18 cellular contexts compared by ENCODE assay signal in the genomic region with DNA sequence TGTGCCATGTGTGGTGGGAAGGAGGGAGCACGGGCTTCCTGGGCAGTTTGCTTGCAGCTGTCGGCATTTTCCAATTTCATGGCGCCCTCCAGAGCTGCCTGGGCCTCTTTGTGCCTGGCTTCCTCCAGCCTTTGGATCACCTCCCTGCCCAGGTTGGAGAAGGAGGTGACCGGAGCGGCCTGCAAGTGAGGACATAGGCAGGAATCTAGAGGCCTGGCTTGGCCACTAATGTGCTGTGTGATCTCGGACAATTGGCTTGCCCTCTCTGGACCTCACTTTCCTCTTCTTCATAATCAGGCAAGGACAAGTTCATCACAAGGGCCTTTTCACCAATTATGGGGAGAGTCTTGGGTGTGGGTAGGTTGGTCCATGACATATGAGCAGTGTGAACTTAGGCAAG.
DNase-seq lines count a peak whose midpoint lies in the region; ATAC-seq, FAIRE-seq and TF ChIP-seq lines count a peak whose summit lies in the region.
"Had no signal": no experiment of that assay in that cellular context is flagged by ENCODE, and none has a peak within 500 bp of the region (broad histone marks: within the 10 kb centered on the region; RNA-seq: fewer than 3 reads in every experiment).

No MANE protein-coding gene starts in this region.

- no peak for ATAC-seq in HepG2
- no peak for ATAC-seq in right lobe of liver
- ATAC-seq in K562, result no peak
- ATAC-seq in GM18861 (IDR thresholded peaks at IDR 0.05; ENCODE audit: unreplicated experiment), result no peak
- ATAC-seq: CD8-positive, alpha-beta T cell; GM12878 had no signal

- peaks cover 0 to 2% of the 10 kb centered on the region in 2 experiments; a peak in 1 of 5 replicates for H3K27me3 ChIP-seq in HepG2 (ENCODE audit: control insufficient read depth in 1 of 2, insufficient read depth in 2 of 2, low read length in 2 of 2)
- H3K27me3 ChIP-seq in right lobe of liver, result no peaks in the 10 kb centered on the region
- peaks cover 4 to 30% of the 10 kb centered on the region in 2 experiments; a peak in 4 of 5 replicates for H3K27me3 ChIP-seq in K562 (ENCODE audit: control insufficient read depth in 2 of 2, insufficient read depth in 2 of 2, low read length in 2 of 2)
- H3K27me3 ChIP-seq: BLaER1 treated with 17β-estradiol and CSF1 and Interleukin-3, amounts not matched to agents 10 nM and 100 nM had no signal

- no peaks in the 10 kb centered on the region for H3K79me2 ChIP-seq in HepG2 (ENCODE audit: insufficient read depth, low read length)
- H3K79me2 ChIP-seq in K562 (ENCODE audit: control insufficient read depth, insufficient read depth, low read length), result no peaks in the 10 kb centered on the region

- TF ChIP-seq POLR2A in HepG2 (IDR thresholded peaks at IDR 0.05; ENCODE audit: insufficient read depth in 1 of 2, low read depth in 2 of 2, low read length in 2 of 2) (no peak), right lobe of liver (IDR thresholded peaks at IDR 0.05) (no peak), K562 (conservative IDR thresholded peaks at IDR 0.05) (no peak)

- CTCF ChIA-PET in HepG2 (lab: Yijun Ruan, JAX; ENCODE audit: low intra/inter-chr PET ratio, low total read pairs) (no interaction called here), K562 (lab: Yijun Ruan, JAX; ENCODE audit: low intra/inter-chr PET ratio) (no interaction called here)

- TF ChIP-seq RAD21 in HepG2 (CRISPR knock-in tag; IDR thresholded peaks at IDR 0.05) (no peak), K562 (CRISPR knock-in tag; conservative IDR thresholded peaks at IDR 0.05 in 1 of 2, IDR thresholded peaks at IDR 0.05 in 1 of 2) (no peak)

- no peak overlapping the region for H3K9ac ChIP-seq in HepG2 (ENCODE audit: insufficient read depth, low read depth, low read length)
- no peak overlapping the region for H3K9ac ChIP-seq in K562 (ENCODE audit: insufficient read depth in 1 of 2, low read depth in 2 of 2, low read length in 2 of 2)
- H3K9ac ChIP-seq: BLaER1 treated with 17β-estradiol and CSF1 and Interleukin-3, amounts not matched to agents 10 nM and 100 nM; GM23248 had no signal

- no peaks in the 10 kb centered on the region for H3K9me1 ChIP-seq in K562 (ENCODE audit: control insufficient read depth, insufficient read depth, low read length)

- H2AFZ ChIP-seq in HepG2 (ENCODE audit: low read length) (no peak overlapping the region), K562 (ENCODE audit: low read depth, low read length) (no peak overlapping the region)
- H2AFZ ChIP-seq: GM23248 had no signal

- H3K4me1 ChIP-seq in HepG2 (ENCODE audit: insufficient read depth, low read length), result no peaks in the 10 kb centered on the region
- no peaks in the 10 kb centered on the region for H3K4me1 ChIP-seq in right lobe of liver
- H3K4me1 ChIP-seq in K562 (replicated peaks in 1 of 2; ENCODE audit: control insufficient read depth in 2 of 2, insufficient read depth in 2 of 2, low read length in 2 of 2), result no peaks in the 10 kb centered on the region
- H3K4me1 ChIP-seq: BLaER1 treated with 17β-estradiol and CSF1 and Interleukin-3, amounts not matched to agents 10 nM and 100 nM; HAP-1 had no signal

- in situ Hi-C loops in HepG2 (cut with HindIII; ENCODE audit: extremely low pct_ligation_motif_present, low pct_unique_long_range_greater_than_20kb) (no loop called here), K562 (cut with MboI) (no loop called here)

- H3K4me2 ChIP-seq in HepG2 (ENCODE audit: low read depth, low read length) (no peak overlapping the region), K562 (ENCODE audit: insufficient read depth, low read length) (no peak overlapping the region)
- H3K4me2 ChIP-seq: BLaER1 treated with 17β-estradiol and CSF1 and Interleukin-3, amounts not matched to agents 10 nM and 100 nM had no signal

- FAIRE-seq in HepG2 (lab: Jason Lieb, UNC) (no peak), K562 (lab: Jason Lieb, UNC) (no peak)
- FAIRE-seq: GM12878 had no signal

- TF ChIP-seq CTCF in HepG2 (CRISPR knock-in tag; IDR thresholded peaks at IDR 0.05) (no peak), right lobe of liver (IDR thresholded peaks at IDR 0.05) (no peak), K562 (IDR thresholded peaks at IDR 0.05 in 2 of 3, conservative IDR thresholded peaks at IDR 0.05 in 1 of 3; ENCODE audit: insufficient read depth in 2 of 3, low read depth in 1 of 3, low read length in 3 of 3) (no peak)

- BruUV-seq in HepG2 (replicated peaks; lab: Mats Ljungman, UMichigan), result no TSS peak
- no TSS peak for BruUV-seq in K562 (replicated peaks; lab: Mats Ljungman, UMichigan)

- H3K36me3 ChIP-seq in HepG2 (replicated peaks in 1 of 2; ENCODE audit: control insufficient read depth in 1 of 2, insufficient read depth in 2 of 2, low read length in 2 of 2) (no peaks in the 10 kb centered on the region), right lobe of liver (no peaks in the 10 kb centered on the region), K562 (ENCODE audit: control insufficient read depth, insufficient read depth, low read length) (no peaks in the 10 kb centered on the region)
- H3K36me3 ChIP-seq: HAP-1 had no signal

- H3K27ac ChIP-seq in HepG2 (ENCODE audit: extremely low read length, insufficient read depth, low read length) (no peak overlapping the region), right lobe of liver (no peak overlapping the region), K562 (ENCODE audit: extremely low read depth, low read depth, low read length) (no peak overlapping the region)
- H3K27ac ChIP-seq: BLaER1 treated with 17β-estradiol and CSF1 and Interleukin-3, amounts not matched to agents 10 nM and 100 nM; GM23248; HL-60 had no signal

- DNase-seq in HepG2 (ENCODE audit: low spot score) (no peak), right lobe of liver (no peak), K562 (ENCODE audit: extremely low read depth in 1 of 4, low spot score in 3 of 4) (no peak), posterior vena cava (ENCODE audit: low spot score) (peak; percentile 38), NCI-H226 (no peak)
- DNase-seq in activated naive CD4-positive, alpha-beta T cell treated with Interleukin-2 at 50 U/mL for 16 hours, result no peak
- DNase-seq: Calu3; CD8-positive, alpha-beta T cell; DMS53; DND-41; EL; GM23248; IMR-90 had no signal

- H3K9me3 ChIP-seq in HepG2 (ENCODE audit: low read length), result no peaks in the 10 kb centered on the region
- no peaks in the 10 kb centered on the region for H3K9me3 ChIP-seq in right lobe of liver
- H3K9me3 ChIP-seq in K562 (replicated peaks; ENCODE audit: control insufficient read depth, insufficient read depth, low read depth, low read length), result no peaks in the 10 kb centered on the region
- H3K9me3 ChIP-seq: HAP-1 had no signal

- H4K20me1 ChIP-seq in HepG2 (ENCODE audit: insufficient read depth, low read length) (no peaks in the 10 kb centered on the region), K562 (replicated peaks; ENCODE audit: control insufficient read depth, insufficient read depth, low read length) (no peaks in the 10 kb centered on the region)
- H4K20me1 ChIP-seq: BLaER1 treated with 17β-estradiol and CSF1 and Interleukin-3, amounts not matched to agents 10 nM and 100 nM had no signal

- H3K4me3 ChIP-seq in HepG2 (replicated peaks in 1 of 3; ENCODE audit: insufficient read depth in 1 of 3, low read depth in 2 of 3, low read length in 3 of 3) (no peak overlapping the region), right lobe of liver (no peak overlapping the region), K562 (no peak overlapping the region)
- H3K4me3 ChIP-seq: BLaER1 treated with 17β-estradiol and CSF1 and Interleukin-3, amounts not matched to agents 10 nM and 100 nM; GM12878; GM23248; HAP-1 had no signal

- 33% methylated on average over 4 of the region's 6 CpGs for WGBS in HepG2 (ENCODE audit: low lambda C conversion rate)
- 82% methylated on average over 4 of the region's 6 CpGs for WGBS in right lobe of liver (ENCODE audit: insufficient coverage, low coverage, low lambda C conversion rate, missing lambda C conversion rate)
- 0% methylated on average over 6 of the region's 6 CpGs for WGBS in K562 (ENCODE audit: insufficient coverage, low coverage, missing lambda C conversion rate)

- TF ChIP-seq EP300 in HepG2 (IDR thresholded peaks at IDR 0.05; ENCODE audit: low read depth in 2 of 2, low read length in 2 of 2), result no peak
- no peak for TF ChIP-seq EP300 in HepG2 (CRISPR knock-in tag; IDR thresholded peaks at IDR 0.05; ENCODE audit: borderline replicate concordance)
- no peak for TF ChIP-seq EP300 in K562 (IDR thresholded peaks at IDR 0.05; ENCODE audit: low read length)

- POLR2A ChIA-PET in HepG2 (lab: Yijun Ruan, JAX) (no interaction called here), K562 (lab: Yijun Ruan, JAX) (interaction anchor here (0.6 to 0.8 kb wide), 2 partner anchors 9 to 256 kb away, joined by 3 read pairs; no protein-coding TSS in a partner anchor)

- intact Hi-C loops in HepG2 (cut with micrococcal nuclease; ENCODE audit: unreplicated experiment), result no loop called here
- intact Hi-C loops in right lobe of liver (cut with DNase I), result no loop called here
- intact Hi-C loops in K562 (cut with micrococcal nuclease), result no loop called here
- intact Hi-C loops in posterior vena cava (cut with DNase I), result no loop called here

TF ChIP-seq in HepG2, 621 proteins besides CTCF, POLR2A, EP300 and RAD21:
- TF ChIP-seq WIZ (CRISPR knock-in tag; IDR thresholded peaks at IDR 0.05), result no peak
- peak; percentile 83 for TF ChIP-seq ZNF768 (CRISPR knock-in tag; IDR thresholded peaks at IDR 0.05)
- no peak for TF ChIP-seq ELF1 (CRISPR knock-in tag; IDR thresholded peaks at IDR 0.05)
- no peak for TF ChIP-seq PRMT3 (CRISPR knock-in tag; IDR thresholded peaks at IDR 0.05; ENCODE audit: borderline replicate concordance, low read depth)
- no peak for TF ChIP-seq ZBTB7B (CRISPR knock-in tag; IDR thresholded peaks at IDR 0.05)

TF ChIP-seq in K562, 482 proteins besides CTCF, POLR2A, EP300 and RAD21 (continues in another document):
- TF ChIP-seq SMARCA5 (IDR thresholded peaks at IDR 0.05) (peak; percentile 29; the same call in 1 of the 2 replicates), BCOR (IDR thresholded peaks at IDR 0.05) (peak; percentile 86; the same call in 1 of the 2 replicates), CXXC5 (CRISPR knock-in tag; IDR thresholded peaks at IDR 0.05) (no peak)
